8 cellular contexts compared by ENCODE assay signal in the genomic region with DNA sequence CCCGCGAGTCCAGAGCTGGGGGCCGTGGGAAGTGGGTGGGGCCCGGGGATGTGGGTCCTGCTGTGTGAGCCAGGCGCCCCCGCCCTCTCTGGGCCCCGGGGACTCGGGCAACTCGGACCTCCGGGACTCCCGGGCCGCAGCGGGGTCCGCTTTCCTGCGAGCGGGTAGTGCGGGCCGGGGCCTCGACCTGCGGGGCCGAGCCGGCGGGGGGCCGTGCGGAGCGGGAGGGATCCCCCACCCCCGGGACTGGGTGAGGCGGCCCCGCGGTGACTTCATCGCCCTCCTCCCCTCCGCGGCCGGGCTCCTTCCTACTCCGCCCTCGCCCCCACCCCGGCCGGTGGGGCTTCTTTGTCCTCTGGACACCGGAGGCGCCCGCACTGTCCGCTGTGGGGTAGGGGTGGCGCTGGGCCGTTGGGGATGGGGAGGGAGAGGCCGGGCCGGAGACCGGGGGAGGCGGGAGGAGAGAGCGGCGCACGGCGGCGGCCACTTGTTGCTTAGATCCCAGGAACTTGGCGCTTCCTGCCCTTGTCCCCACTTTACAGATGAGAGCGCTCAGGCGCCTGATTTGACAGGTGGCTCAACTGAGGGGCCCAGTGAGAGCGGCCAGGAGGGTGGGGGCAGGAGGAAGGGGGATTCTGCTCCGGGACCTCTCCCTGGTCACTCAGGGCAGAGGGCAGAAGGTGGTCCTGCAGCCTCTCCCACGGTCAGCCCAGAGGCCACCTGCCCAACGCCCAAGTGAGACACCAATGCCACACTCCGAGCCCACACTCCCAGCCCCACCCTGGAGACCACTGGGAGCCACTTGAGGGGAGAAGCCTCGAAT. TPM values are rescaled to one million over a fixed set of nuclear protein-coding genes. Genes with fewer than 3 reads are reported as not detected.
A peak's percentile ranks its signal among the peaks of the same experiment; 100 is the strongest.
DNase-seq lines count a peak whose midpoint lies in the region; ATAC-seq, FAIRE-seq and TF ChIP-seq lines count a peak whose summit lies in the region.

No MANE protein-coding gene starts in this region.

- peak overlapping the region; percentile 89 for H3K4ac ChIP-seq in IMR-90 (ENCODE audit: low read depth, low read length)

- H3K9ac ChIP-seq in IMR-90 (ENCODE audit: low read depth, low read length) = peak overlapping the region; percentile 58

- no peaks in the 10 kb centered on the region for H3K27me3 ChIP-seq in IMR-90 (ENCODE audit: control insufficient read depth, insufficient read depth, low read length)

- H3K27ac ChIP-seq in IMR-90 (ENCODE audit: insufficient read depth, low read length) = peak overlapping the region; percentile 76

- peaks cover 17% of the 10 kb centered on the region for H4K20me1 ChIP-seq in IMR-90 (ENCODE audit: insufficient read depth, low read length)

- H3K9me3 Mint-ChIP-seq in activated T-helper 1 cell treated with anti-CD3 and anti-CD28 coated beads, Interleukin-12 subunit alpha, Interleukin-12 subunit beta, Interleukin-2, Interleukin-4 antibody, amounts not matched to agents 30 ng/mL and 10 ng/mL and 1 ng/mL, durations not matched to agents 14 hours and 24 hours and 36 hours = peaks cover 8% of the 10 kb centered on the region

- DNase-seq in 8988T = peak; percentile 58
- peak; percentile 34 for DNase-seq in IMR-90
- DNase-seq in activated T-helper 1 cell treated with anti-CD3 and anti-CD28 coated beads, Interleukin-12 subunit alpha, Interleukin-12 subunit beta, Interleukin-2, Interleukin-4 antibody, amounts not matched to agents 30 ng/mL and 10 ng/mL and 1 ng/mL, durations not matched to agents 14 hours and 24 hours and 36 hours (ENCODE audit: low spot score) = no peak
- peak; percentile 51 to 73 for DNase-seq in frontal cortex (ENCODE audit: low spot score in 2 of 2)
- DNase-seq in omental fat pad (ENCODE audit: low spot score) = no peak
- DNase-seq in middle frontal gyrus (ENCODE audit: extremely low spot score, low spot score) = no peak
- DNase-seq in DMS153 (lab: John Stamatoyannopoulos, UW) = no peak

- H3K23ac ChIP-seq in IMR-90 (ENCODE audit: low read depth, low read length) = peak overlapping the region; percentile 58

- no TSS peak for BruUV-seq in IMR-90 (replicated peaks; lab: Mats Ljungman, UMichigan)

- peaks cover 13 to 55% of the 10 kb centered on the region in 2 experiments for H3K79me1 ChIP-seq in IMR-90 (ENCODE audit: low read depth in 1 of 2, low read length in 2 of 2)

- H2BK20ac ChIP-seq in IMR-90 (ENCODE audit: low read depth, low read length) = no peak overlapping the region

- peak overlapping the region; percentile 94 for H3K27ac Mint-ChIP-seq in activated T-helper 1 cell treated with anti-CD3 and anti-CD28 coated beads, Interleukin-12 subunit alpha, Interleukin-12 subunit beta, Interleukin-2, Interleukin-4 antibody, amounts not matched to agents 30 ng/mL and 10 ng/mL and 1 ng/mL, durations not matched to agents 14 hours and 24 hours and 36 hours

- H2BK120ac ChIP-seq in IMR-90 (ENCODE audit: low read depth, low read length) = peak overlapping the region; percentile 18; the same call in 1 of the 2 replicates

- peak overlapping the region; percentile 81 for H3K4me2 ChIP-seq in IMR-90 (ENCODE audit: low read depth, low read length)

- H4K8ac ChIP-seq in IMR-90 (ENCODE audit: low read depth in 2 of 2, low read length in 2 of 2) = peak overlapping the region; percentile 34 to 57; a peak in 1 of 4 replicates

- H4K5ac ChIP-seq in IMR-90 (ENCODE audit: low read depth, low read length) = peak overlapping the region; percentile 56

- peaks cover 5% of the 10 kb centered on the region; the same call in 1 of the 2 replicates for H3K9me3 ChIP-seq in IMR-90 (ENCODE audit: control insufficient read depth, insufficient read depth, low read length)

- POLR2A ChIA-PET in IMR-90 (lab: Charles Lee; ENCODE audit: unreplicated experiment) = no interaction called here

- dilution Hi-C loops in IMR-90 (cut with HindIII; ENCODE audit: low sequenced_read_pairs, unreplicated experiment) = no loop called here

- no peak overlapping the region for H3K56ac ChIP-seq in IMR-90 (ENCODE audit: extremely low read depth, insufficient read depth, low read length)

- peaks cover 24% of the 10 kb centered on the region for H3K36me3 Mint-ChIP-seq in activated T-helper 1 cell treated with anti-CD3 and anti-CD28 coated beads, Interleukin-12 subunit alpha, Interleukin-12 subunit beta, Interleukin-2, Interleukin-4 antibody, amounts not matched to agents 30 ng/mL and 10 ng/mL and 1 ng/mL, durations not matched to agents 14 hours and 24 hours and 36 hours (ENCODE audit: low read depth)

- peak overlapping the region; percentile 88 for H2AFZ ChIP-seq in IMR-90 (replicated peaks; ENCODE audit: low read length, poor library complexity)

- H3K4me3 ChIP-seq in IMR-90 (ENCODE audit: insufficient read depth, low read depth, low read length) = peak overlapping the region; percentile 74

- H2AK5ac ChIP-seq in IMR-90 (ENCODE audit: low read depth, low read length) = peak overlapping the region; percentile 93

- H2BK5ac ChIP-seq in IMR-90 (ENCODE audit: low read depth, low read length, poor library complexity, severe bottlenecking) = peak overlapping the region; percentile 53

- H2BK15ac ChIP-seq in IMR-90 (ENCODE audit: low read depth, low read length) = no peak overlapping the region; the same call in 2 of the 3 replicates

- peak overlapping the region; percentile 84 for H4K91ac ChIP-seq in IMR-90 (ENCODE audit: insufficient read depth, low read depth, low read length)

- H3K9me1 ChIP-seq in IMR-90 (ENCODE audit: insufficient read depth, low read length) = peaks cover 10% of the 10 kb centered on the region

- FAIRE-seq in frontal cortex (lab: Jason Lieb, UNC) = no peak

- H3K4me3 Mint-ChIP-seq in activated T-helper 1 cell treated with anti-CD3 and anti-CD28 coated beads, Interleukin-12 subunit alpha, Interleukin-12 subunit beta, Interleukin-2, Interleukin-4 antibody, amounts not matched to agents 30 ng/mL and 10 ng/mL and 1 ng/mL, durations not matched to agents 14 hours and 24 hours and 36 hours = peak overlapping the region; percentile 90

- peaks cover 33% of the 10 kb centered on the region for H3K4me1 Mint-ChIP-seq in activated T-helper 1 cell treated with anti-CD3 and anti-CD28 coated beads, Interleukin-12 subunit alpha, Interleukin-12 subunit beta, Interleukin-2, Interleukin-4 antibody, amounts not matched to agents 30 ng/mL and 10 ng/mL and 1 ng/mL, durations not matched to agents 14 hours and 24 hours and 36 hours (ENCODE audit: low read depth)

- H3K36me3 ChIP-seq in IMR-90 (ENCODE audit: control insufficient read depth, insufficient read depth, low read length) = peaks cover 18% of the 10 kb centered on the region

- ATAC-seq in GM19023 (IDR thresholded peaks at IDR 0.05; ENCODE audit: unreplicated experiment) (peak; percentile 11), IMR-90 (ENCODE audit: low read depth) (peak; percentile 50), omental fat pad (ENCODE audit: low FRiP score) (peak; percentile 68)

- CTCF ChIA-PET in IMR-90 (lab: Yijun Ruan, JAX) = no interaction called here

- no peak for TF ChIP-seq CTCF in IMR-90 (conservative IDR thresholded peaks at IDR 0.05; ENCODE audit: low read depth, low read length)
- TF ChIP-seq CTCF in omental fat pad (IDR thresholded peaks at IDR 0.05) = no peak

- peak overlapping the region; percentile 48 for H3K14ac ChIP-seq in IMR-90 (replicated peaks; ENCODE audit: low read depth, low read length)

- TF ChIP-seq POLR2A in IMR-90 (IDR thresholded peaks at IDR 0.05; ENCODE audit: low read depth, low read length) = peak; percentile 70; the same call in 1 of the 2 replicates

- no peaks in the 10 kb centered on the region for H3K27me3 Mint-ChIP-seq in activated T-helper 1 cell treated with anti-CD3 and anti-CD28 coated beads, Interleukin-12 subunit alpha, Interleukin-12 subunit beta, Interleukin-2, Interleukin-4 antibody, amounts not matched to agents 30 ng/mL and 10 ng/mL and 1 ng/mL, durations not matched to agents 14 hours and 24 hours and 36 hours (ENCODE audit: insufficient read depth)

- in situ Hi-C loops in IMR-90 (cut with MboI; ENCODE audit: low sequenced_read_pairs) = no loop called here

- peak overlapping the region; percentile 17; the same call in 1 of the 2 replicates for H3K18ac ChIP-seq in IMR-90 (ENCODE audit: low read depth, low read length)

- H3K4me1 ChIP-seq in IMR-90 (ENCODE audit: control insufficient read depth, insufficient read depth, low read length) = peaks cover 21% of the 10 kb centered on the region

- peak overlapping the region; percentile 94 for H2AK9ac ChIP-seq in IMR-90 (replicated peaks; ENCODE audit: low read depth, low read length, poor library complexity)

- no peak for TF ChIP-seq RAD21 in IMR-90 (IDR thresholded peaks at IDR 0.05; ENCODE audit: low read length)

- intact Hi-C loops in IMR-90 (cut with micrococcal nuclease) = loop anchor here (2.0 to 5.0 kb wide), 3 partner anchors 53 to 137 kb away; a partner anchor contains a TSS
- intact Hi-C loops in activated T-helper 1 cell treated with anti-CD3 and anti-CD28 coated beads, Interleukin-12 subunit alpha, Interleukin-12 subunit beta, Interleukin-2, Interleukin-4 antibody, amounts not matched to agents 30 ng/mL and 10 ng/mL and 1 ng/mL, durations not matched to agents 14 hours and 24 hours and 36 hours (cut with micrococcal nuclease) = loop anchor here (1.0 to 2.0 kb wide), 3 partner anchors 91 to 145 kb away; a partner anchor contains a TSS

- WGBS in IMR-90 (ENCODE audit: extremely low coverage in 2 of 2, insufficient read length in 1 of 2), 2 experiments = 1% methylated on average over 33 of the region's 62 CpGs; no CpG with 5 or more reads in 1 of the 2 experiments

RNA-seq across cellular contexts. Expression of a gene that starts 0.9 kb away (rescaled TPM):
- total RNA-seq in IMR-90 (2012; rRNA removed) = 4.5 and 4.7 TPM in 2 replicates
- polyA plus RNA-seq in IMR-90 (2012; rRNA removed) = 34.6 and 35.5 TPM in 2 replicates
- polyA plus RNA-seq in IMR-90 (2012; cell fraction: cytosol; rRNA removed) = 14.5 and 50.4 TPM in 2 replicates
- 32.0 and 33.9 TPM in 2 replicates for polyA plus RNA-seq in IMR-90 (2012; cell fraction: nucleus; rRNA removed; ENCODE audit: low replicate concordance)
- total RNA-seq in activated T-helper 1 cell treated with anti-CD3 and anti-CD28 coated beads, Interleukin-12 subunit alpha, Interleukin-12 subunit beta, Interleukin-2, Interleukin-4 antibody, amounts not matched to agents 30 ng/mL and 10 ng/mL and 1 ng/mL, durations not matched to agents 14 hours and 24 hours and 36 hours = 93.1 and 94.1 TPM in 2 replicates
- total RNA-seq in frontal cortex = 3.3 TPM
- 10 to 100 TPM; 28.9 to 53.4 (median 43.5) TPM for total RNA-seq in omental fat pad

RNA-seq across cellular contexts. Expression of a gene that starts 26.1 kb away (rescaled TPM):
- not detected in 2 replicates for total RNA-seq in IMR-90 (2012; rRNA removed)
- not detected in 2 replicates for polyA plus RNA-seq in IMR-90 (2012; rRNA removed)
- polyA plus RNA-seq in IMR-90 (2012; cell fraction: cytosol; rRNA removed) = not detected in 2 replicates
- polyA plus RNA-seq in IMR-90 (2012; cell fraction: nucleus; rRNA removed; ENCODE audit: low replicate concordance) = 0.10 and 0.12 TPM in 2 replicates
- 0.80 and 1.2 TPM in 2 replicates for total RNA-seq in activated T-helper 1 cell treated with anti-CD3 and anti-CD28 coated beads, Interleukin-12 subunit alpha, Interleukin-12 subunit beta, Interleukin-2, Interleukin-4 antibody, amounts not matched to agents 30 ng/mL and 10 ng/mL and 1 ng/mL, durations not matched to agents 14 hours and 24 hours and 36 hours
- total RNA-seq in frontal cortex = not detected
- total RNA-seq in omental fat pad = 1 to 10 TPM in 3 of 4 donors, not detected in 1; 1.1 to 5.7 (median 1.2) TPM

RNA-seq across cellular contexts. Expression of a gene that starts 39.1 kb away (rescaled TPM):
- total RNA-seq in IMR-90 (2012; rRNA removed) (0.54 and 1.7 TPM in 2 replicates), frontal cortex (4.1 TPM), omental fat pad (1 to 10 TPM in 2 of 4 donors, under 1 TPM in 2; 0.93 to 1.1 (median 0.98) TPM)
- 1.8 and 2.1 TPM in 2 replicates for polyA plus RNA-seq in IMR-90 (2012; rRNA removed)
- 0.40 and 1.2 TPM in 2 replicates for polyA plus RNA-seq in IMR-90 (2012; cell fraction: cytosol; rRNA removed)
- 0.95 and 0.96 TPM in 2 replicates for polyA plus RNA-seq in IMR-90 (2012; cell fraction: nucleus; rRNA removed; ENCODE audit: low replicate concordance)
- 12.5 and 13.9 TPM in 2 replicates for total RNA-seq in activated T-helper 1 cell treated with anti-CD3 and anti-CD28 coated beads, Interleukin-12 subunit alpha, Interleukin-12 subunit beta, Interleukin-2, Interleukin-4 antibody, amounts not matched to agents 30 ng/mL and 10 ng/mL and 1 ng/mL, durations not matched to agents 14 hours and 24 hours and 36 hours

RNA-seq across cellular contexts. Expression of a gene that starts 53.0 kb away (rescaled TPM):
- total RNA-seq in IMR-90 (2012; rRNA removed) (60.8 and 66.7 TPM in 2 replicates), frontal cortex (33.0 TPM), omental fat pad (10 to 100 TPM; 31.6 to 68.4 (median 49.2) TPM)
- polyA plus RNA-seq in IMR-90 (2012; rRNA removed) = 92.2 and 102 TPM in 2 replicates
- 87.1 and 119 TPM in 2 replicates for polyA plus RNA-seq in IMR-90 (2012; cell fraction: cytosol; rRNA removed)
- polyA plus RNA-seq in IMR-90 (2012; cell fraction: nucleus; rRNA removed; ENCODE audit: low replicate concordance) = 15.6 and 33.4 TPM in 2 replicates
- 153 and 159 TPM in 2 replicates for total RNA-seq in activated T-helper 1 cell treated with anti-CD3 and anti-CD28 coated beads, Interleukin-12 subunit alpha, Interleukin-12 subunit beta, Interleukin-2, Interleukin-4 antibody, amounts not matched to agents 30 ng/mL and 10 ng/mL and 1 ng/mL, durations not matched to agents 14 hours and 24 hours and 36 hours

RNA-seq across cellular contexts. Expression of a gene that starts 55.5 kb away (rescaled TPM):
- total RNA-seq in IMR-90 (2012; rRNA removed) = 16.5 and 20.0 TPM in 2 replicates
- polyA plus RNA-seq in IMR-90 (2012; rRNA removed) = 12.6 and 14.7 TPM in 2 replicates
- polyA plus RNA-seq in IMR-90 (2012; cell fraction: cytosol; rRNA removed) = 8.9 and 10.2 TPM in 2 replicates
- polyA plus RNA-seq in IMR-90 (2012; cell fraction: nucleus; rRNA removed; ENCODE audit: low replicate concordance) = 19.2 and 37.2 TPM in 2 replicates
- total RNA-seq in activated T-helper 1 cell treated with anti-CD3 and anti-CD28 coated beads, Interleukin-12 subunit alpha, Interleukin-12 subunit beta, Interleukin-2, Interleukin-4 antibody, amounts not matched to agents 30 ng/mL and 10 ng/mL and 1 ng/mL, durations not matched to agents 14 hours and 24 hours and 36 hours = 7.3 and 8.4 TPM in 2 replicates
- total RNA-seq in frontal cortex = 20.0 TPM
- total RNA-seq in omental fat pad = 10 to 100 TPM; 39.9 to 69.7 (median 56.0) TPM

Comparison
In these comparisons a context has a peak if more than half of its experiments do, and no peak if none do; other contexts are left out.
1. DNase-seq: peak in 8988T (single experiment), IMR-90 (single experiment) and frontal cortex (2 of 2); none in activated T-helper 1 cell treated with anti-CD3 and anti-CD28 coated beads, Interleukin-12 subunit alpha, Interleukin-12 subunit beta, Interleukin-2, Interleukin-4 antibody, amounts not matched to agents 30 ng/mL and 10 ng/mL and 1 ng/mL, durations not matched to agents 14 hours and 24 hours and 36 hours (single experiment), omental fat pad (single experiment), middle frontal gyrus (single experiment) and DMS153 (single experiment).
2. ATAC-seq: peak in every context shown above with its lines; median percentile 68 in omental fat pad; 50 in IMR-90; 11 in GM19023.